1 cellular context compared by ENCODE assay signal in the genomic region with DNA sequence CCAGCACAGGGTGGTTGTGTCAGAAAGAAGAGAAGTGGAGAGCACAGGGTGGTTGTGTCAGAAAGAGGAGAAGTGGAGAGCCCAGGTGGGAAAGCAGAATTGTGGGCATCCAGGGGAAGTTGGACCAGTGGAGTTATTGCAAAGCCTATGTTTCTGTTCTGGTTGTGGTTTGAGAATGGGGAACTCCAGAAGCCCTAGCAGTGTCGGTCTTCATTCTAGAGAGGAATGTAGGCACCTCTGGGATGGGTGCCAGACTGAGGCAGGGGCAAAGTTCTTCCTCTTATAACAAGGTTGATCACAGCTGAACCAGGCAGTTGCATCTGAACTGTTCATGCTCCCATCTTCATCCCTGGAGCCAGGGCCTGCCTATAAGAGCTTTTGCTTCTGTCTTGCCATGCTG.
A peak's percentile ranks its signal among the peaks of the same experiment; 100 is the strongest.
TF ChIP-seq lines count a peak whose summit lies in the region.

No MANE protein-coding gene starts in this region.

TF ChIP-seq in HepG2, 621 proteins besides CTCF, POLR2A, EP300 and RAD21:
- TF ChIP-seq, protein P1, sequence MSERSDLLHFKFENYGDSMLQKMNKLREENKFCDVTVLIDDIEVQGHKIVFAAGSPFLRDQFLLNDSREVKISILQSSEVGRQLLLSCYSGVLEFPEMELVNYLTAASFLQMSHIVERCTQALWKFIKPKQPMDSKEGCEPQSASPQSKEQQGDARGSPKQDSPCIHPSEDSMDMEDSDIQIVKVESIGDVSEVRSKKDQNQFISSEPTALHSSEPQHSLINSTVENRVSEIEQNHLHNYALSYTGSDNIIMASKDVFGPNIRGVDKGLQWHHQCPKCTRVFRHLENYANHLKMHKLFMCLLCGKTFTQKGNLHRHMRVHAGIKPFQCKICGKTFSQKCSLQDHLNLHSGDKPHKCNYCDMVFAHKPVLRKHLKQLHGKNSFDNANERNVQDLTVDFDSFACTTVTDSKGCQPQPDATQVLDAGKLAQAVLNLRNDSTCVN (CRISPR knock-in tag; IDR thresholded peaks at IDR 0.05; ENCODE audit: borderline replicate concordance), result peak; percentile 59; the same call in 1 of the 2 replicates
- no peak for TF ChIP-seq PHF8 (CRISPR knock-in tag; IDR thresholded peaks at IDR 0.05)
